23 cellular contexts compared by ENCODE assay signal in the genomic region with DNA sequence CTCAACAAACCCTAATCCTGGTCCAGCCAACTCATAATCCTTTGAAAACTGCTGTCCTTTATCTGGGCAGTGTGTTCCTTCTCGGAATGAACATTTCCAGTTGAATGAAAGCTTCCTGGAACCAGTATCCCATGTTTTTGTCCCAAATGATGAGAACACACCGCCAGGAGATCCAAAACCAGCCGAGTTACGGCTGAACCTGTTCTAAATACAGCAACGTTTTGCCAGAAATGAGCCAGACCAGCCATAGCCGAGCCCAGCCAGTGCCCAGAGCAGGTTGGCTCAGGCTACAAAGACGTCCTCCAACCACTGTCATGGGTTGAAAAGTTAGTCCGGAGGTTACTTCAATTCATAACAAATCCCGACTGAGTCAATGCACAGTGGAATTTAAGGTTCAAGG.
"Had no signal": no experiment of that assay in that cellular context is flagged by ENCODE, and none has a peak within 500 bp of the region (broad histone marks: within the 10 kb centered on the region; RNA-seq: fewer than 3 reads in every experiment).

No MANE protein-coding gene starts in this region.

- H3K27ac ChIP-seq: body of pancreas, breast epithelium, SJSA1 had no signal

- H3K9me3 ChIP-seq: SK-N-SH had no signal

- H3K4me3 ChIP-seq: body of pancreas, breast epithelium, SJSA1 had no signal

- ATAC-seq: activated CD8-positive, alpha-beta T cell treated with anti-CD3 and anti-CD28 coated beads for 36 hours; body of pancreas; Panc1 had no signal

- DNase-seq: activated CD4-positive, alpha-beta T cell treated with anti-CD3 and anti-CD28 coated beads, Interleukin-2, amount 10 ng/mL, durations not matched to agents 24 days and 14 days; activated CD4-positive, alpha-beta T cell treated with anti-CD3 and anti-CD28 coated beads, Interleukin-2, amount 50 U/mL, for 4 hours; activated CD8-positive, alpha-beta T cell treated with anti-CD3 and anti-CD28 coated beads for 36 hours; activated gamma-delta T cell; activated naive CD4-positive, alpha-beta T cell treated with Interleukin-2 at 50 U/mL for 16 hours; activated naive CD8-positive, alpha-beta T cell treated with anti-CD3 and anti-CD28 coated beads, Interleukin-2, amount 10 ng/mL, durations not matched to agents 7 days and 5 days; activated T-cell treated with anti-CD3 and anti-CD28 coated beads, Interleukin-2, amount 50 U/mL, for 1 hour; body of pancreas; Kasumi-1; KG1; MM.1S; MV-4-11; NCI-H1092; NCI-H1436 treated with DMSO at 0.1 percent for 48 hours; NCI-H1694 treated with DMSO at 0.1 percent for 48 hours; NCI-H2029; NCI-H345; NCI-H524 treated with DMSO at 0.1 percent for 48 hours; SHP77 treated with DMSO at 0.1 percent for 48 hours; SK-N-SH had no signal

- H3K27me3 ChIP-seq: body of pancreas, SJSA1 had no signal

- H3K4me1 ChIP-seq: body of pancreas, breast epithelium, SJSA1 had no signal

- H3K9ac ChIP-seq: SK-N-SH had no signal

- H3K36me3 ChIP-seq: breast epithelium, SJSA1 had no signal

- H3K4me2 ChIP-seq: SK-N-SH had no signal
